Comparison of ENCODE assay signal across 36 cellular contexts in the genomic region with DNA sequence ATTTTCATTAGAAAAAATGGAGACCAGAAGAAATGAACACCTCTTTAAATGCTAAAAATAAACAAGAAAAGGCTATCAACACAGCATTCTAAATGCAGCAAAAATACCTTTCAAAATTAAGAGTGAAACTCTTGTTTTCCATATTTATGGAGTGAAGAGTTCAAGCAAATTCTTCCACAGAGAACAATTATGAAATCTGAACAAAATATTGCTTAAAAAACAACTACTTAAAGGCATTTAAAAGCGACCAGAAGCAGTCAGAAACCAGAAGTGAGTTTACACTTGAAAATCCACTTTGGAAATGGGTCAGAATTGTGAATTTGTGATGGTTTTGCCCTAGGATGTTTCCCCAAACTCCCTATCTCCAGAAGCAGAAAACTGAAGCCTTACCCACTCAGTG.
"Had no signal": no experiment of that assay in that cellular context is flagged by ENCODE, and none has a peak within 500 bp of the region (broad histone marks: within the 10 kb centered on the region; RNA-seq: fewer than 3 reads in every experiment).

No MANE protein-coding gene starts in this region.

- H3K9me3 ChIP-seq: MG63 had no signal

- H3K36me3 ChIP-seq: MG63 had no signal

- DNase-seq: Karpas-422, Kasumi-1, MG63, MM.1S, MV-4-11, NCI-H1048, NCI-H1092, NCI-H1092 treated with DMSO at 0.1 percent for 48 hours, NCI-H1105, NCI-H1105 treated with DMSO at 0.1 percent for 48 hours, NCI-H1417, NCI-H1417 treated with DMSO at 0.1 percent for 48 hours, NCI-H1436, NCI-H1436 treated with DMSO at 0.1 percent for 48 hours, NCI-H146, NCI-H1694, NCI-H1694 treated with DMSO at 0.1 percent for 48 hours, NCI-H187, NCI-H187 treated with DMSO at 0.1 percent for 48 hours, NCI-H1930, NCI-H2029, NCI-H2029 treated with DMSO at 0.1 percent for 48 hours, NCI-H2081, NCI-H2081 treated with DMSO at 0.1 percent for 48 hours, NCI-H2107, NCI-H2171, NCI-H2171 treated with DMSO at 0.1 percent for 48 hours, NCI-H2227 treated with DMSO at 0.1 percent for 48 hours, NCI-H226, NCI-H345, NCI-H446, NCI-H446 treated with DMSO at 0.1 percent for 48 hours, NCI-H510A, NCI-H510A treated with DMSO at 0.1 percent for 48 hours, NCI-H524 had no signal

- H3K4me3 ChIP-seq: MG63 had no signal

- H3K9ac ChIP-seq: KMS-11 had no signal

- H3K27me3 ChIP-seq: MG63 had no signal
